Comparison of ENCODE assay signal across 18 cellular contexts in the genomic region with DNA sequence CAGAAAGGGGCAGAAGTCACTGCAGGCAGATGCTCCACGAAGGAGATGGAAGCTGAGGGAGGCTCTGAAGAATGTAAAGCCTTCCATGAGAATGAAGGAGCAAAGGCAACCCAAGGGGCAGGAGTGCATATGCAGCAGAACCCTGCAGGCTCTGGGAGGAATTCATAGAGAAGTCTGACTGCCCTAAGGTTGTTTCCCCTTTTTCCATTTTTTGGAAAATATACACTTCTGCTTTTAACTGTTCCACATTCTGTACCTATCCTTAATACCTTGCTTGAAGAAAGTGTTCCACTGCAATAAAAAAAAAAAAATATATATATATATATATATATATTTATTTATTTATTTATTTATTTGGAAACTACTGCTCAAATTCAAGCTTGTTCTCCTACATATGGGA.
DNase-seq lines count a peak whose midpoint lies in the region; ATAC-seq and TF ChIP-seq lines count a peak whose summit lies in the region.
"Had no signal": no experiment of that assay in that cellular context is flagged by ENCODE, and none has a peak within 500 bp of the region (broad histone marks: within the 10 kb centered on the region; RNA-seq: fewer than 3 reads in every experiment).

No MANE protein-coding gene starts in this region.

- no peaks in the 10 kb centered on the region for H3K36me3 Mint-ChIP-seq in endodermal cell (ENCODE audit: low read depth)

- H3K4me3 ChIP-seq in HL-60 (replicated peaks; ENCODE audit: insufficient read depth, low read length) = no peak overlapping the region
- no peak overlapping the region for H3K4me3 ChIP-seq in endodermal cell (ENCODE audit: low read length)
- H3K4me3 ChIP-seq: GM12878 had no signal

- no peaks in the 10 kb centered on the region for H3K27me3 Mint-ChIP-seq in endodermal cell (ENCODE audit: insufficient read depth)

- H3K27ac ChIP-seq in HL-60 (replicated peaks) (peak overlapping the region; percentile 97), endodermal cell (ENCODE audit: low read depth, low read length) (no peak overlapping the region)

- no peak for ATAC-seq in HG03095 (IDR thresholded peaks at IDR 0.05; ENCODE audit: unreplicated experiment)
- ATAC-seq: GM12878 had no signal

- H3K4me1 Mint-ChIP-seq in endodermal cell = no peaks in the 10 kb centered on the region

- 63 to 77% methylated on average over 1 of the region's 1 CpG for WGBS in endodermal cell (ENCODE audit: insufficient coverage in 1 of 2, insufficient read length in 1 of 2), 2 experiments

- H3K4me3 Mint-ChIP-seq in endodermal cell = no peak overlapping the region
- H3K4me3 Mint-ChIP-seq: H9 had no signal

- no peaks in the 10 kb centered on the region for H3K36me3 ChIP-seq in endodermal cell (ENCODE audit: control insufficient read depth, insufficient read depth, low read length)

- TF ChIP-seq CTCF in HL-60 (IDR thresholded peaks at IDR 0.05; ENCODE audit: insufficient read depth, low read length) (no peak), endodermal cell (conservative IDR thresholded peaks at IDR 0.05) (no peak)

- no peaks in the 10 kb centered on the region for H3K4me1 ChIP-seq in endodermal cell (ENCODE audit: control insufficient read depth, insufficient read depth, low read length)

- no peak overlapping the region for H3K9ac ChIP-seq in endodermal cell (ENCODE audit: extremely low read depth, low read length, poor library complexity, severe bottlenecking)

- H3K27me3 ChIP-seq in HL-60 (ENCODE audit: insufficient read depth, poor library complexity, severe bottlenecking) (no peaks in the 10 kb centered on the region), endodermal cell (ENCODE audit: control insufficient read depth, insufficient read depth, low read length, poor library complexity, severe bottlenecking) (no peaks in the 10 kb centered on the region)

- no peaks in the 10 kb centered on the region for H3K9me3 Mint-ChIP-seq in endodermal cell
- H3K9me3 Mint-ChIP-seq: H9 had no signal

- no peak overlapping the region for H3K27ac Mint-ChIP-seq in endodermal cell

- DNase-seq in SIG-M5 treated with dmso at 0.1 percent for 504 hours (lab: John Stamatoyannopoulos, UW; ENCODE audit: unreplicated experiment) = peak; percentile 20
- DNase-seq in SIG-M5 (lab: John Stamatoyannopoulos, UW) = no peak
- peak in 1 of 2 experiments; percentile 32 for DNase-seq in HL-60 (ENCODE audit: low read depth in 1 of 2, low spot score in 1 of 2)
- DNase-seq in SKM-1 (lab: John Stamatoyannopoulos, UW; ENCODE audit: unreplicated experiment) = peak; percentile 46
- peak; percentile 25 for DNase-seq in endodermal cell
- DNase-seq in NCI-H2196 (lab: John Stamatoyannopoulos, UW; ENCODE audit: unreplicated experiment) = no peak
- DNase-seq in DMS 273 (lab: John Stamatoyannopoulos, UW; ENCODE audit: unreplicated experiment) = no peak
- DNase-seq: C1 segment of cervical spinal cord, DMS79, H9, IMR-90, NCI-H1092 treated with DMSO at 0.1 percent for 48 hours, NCI-H1694, NCI-H446 treated with DMSO at 0.1 percent for 48 hours, NCI-H774, RPMI8226 had no signal

- H3K9me3 ChIP-seq in endodermal cell (ENCODE audit: control insufficient read depth, low read length) = no peaks in the 10 kb centered on the region

Comparison
In these comparisons a context has a peak if more than half of its experiments do, and no peak if none do; other contexts are left out.
1. DNase-seq: peak in SIG-M5 treated with dmso at 0.1 percent for 504 hours (single experiment), SKM-1 (single experiment) and endodermal cell (single experiment); none in SIG-M5 (single experiment), NCI-H2196 (single experiment) and DMS 273 (single experiment).